Comparison of ENCODE assay signal across 10 cellular contexts in the genomic region with DNA sequence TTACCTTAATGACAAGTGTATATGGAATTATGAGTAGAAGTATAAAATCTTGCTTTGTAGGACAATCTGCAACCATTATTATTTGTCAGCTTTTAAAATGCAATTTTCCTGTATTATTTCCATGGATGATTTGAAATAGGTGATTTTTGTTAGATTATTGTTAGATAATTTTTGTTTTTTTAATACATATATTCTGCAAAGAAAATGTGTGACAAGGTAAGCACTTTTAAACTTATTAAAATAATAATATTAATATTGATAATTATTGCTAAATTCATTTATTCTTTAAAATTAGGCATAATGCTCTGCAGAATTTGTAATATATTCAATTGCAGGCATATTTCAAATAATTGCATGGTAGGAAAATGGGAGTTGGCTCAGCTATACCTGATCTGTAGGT.
"Had no signal": no experiment of that assay in that cellular context is flagged by ENCODE, and none has a peak within 500 bp of the region (broad histone marks: within the 10 kb centered on the region; RNA-seq: fewer than 3 reads in every experiment).

No MANE protein-coding gene starts in this region.

- H3K4me1 Mint-ChIP-seq: GM23338 had no signal

- DNase-seq: GM23248, GOT3, H7, H9, HCEC 1CT, HFFc6 had no signal

- FAIRE-seq: H1, H54 had no signal

- ATAC-seq: GM23338, HCT116 had no signal

- H3K4me3 Mint-ChIP-seq: GM23338, H9, HFFc6 had no signal

- H3K27ac Mint-ChIP-seq: GM23338, H9, HFFc6 had no signal
